In genomic region chr2:208384637-208385036, GRCh38 we compare ENCODE assay signal across 26 cellular contexts. TPM values are rescaled to one million over a fixed set of nuclear protein-coding genes. Genes with fewer than 3 reads are reported as not detected.
DNase-seq lines count a peak whose midpoint lies in the region; ATAC-seq, FAIRE-seq and TF ChIP-seq lines count a peak whose summit lies in the region.
"Had no signal": no experiment of that assay in that cellular context is flagged by ENCODE, and none has a peak within 500 bp of the region (broad histone marks: within the 10 kb centered on the region; RNA-seq: fewer than 3 reads in every experiment).

No MANE protein-coding gene starts in this region.

- POLR2A ChIA-PET in GM12878 (lab: Charles Lee), result no interaction called here

- RAD21 ChIA-PET in GM12878 (lab: Charles Lee; ENCODE audit: unreplicated experiment), result no interaction called here

- no TSS peak for BruUV-seq in GM12878 (replicated peaks; lab: Mats Ljungman, UMichigan)

- FAIRE-seq in GM12878 (lab: Jason Lieb, UNC) (no peak), pancreas (lab: Jason Lieb, UNC) (no peak)
- FAIRE-seq: A549, GM12891, GM19239 had no signal

- H4K20me1 ChIP-seq in MM.1S (ENCODE audit: insufficient read depth, low read length), result no peaks in the 10 kb centered on the region
- no peaks in the 10 kb centered on the region for H4K20me1 ChIP-seq in GM12878 (ENCODE audit: control insufficient read depth, insufficient read depth)
- H4K20me1 ChIP-seq: BLaER1 treated with 17β-estradiol and CSF1 and Interleukin-3, amounts not matched to agents 10 nM and 100 nM had no signal

- H3K9me3 ChIP-seq in MM.1S (replicated peaks; ENCODE audit: insufficient read depth, low read length) (no peaks in the 10 kb centered on the region), GM12878 (replicated peaks; ENCODE audit: control insufficient read depth, insufficient read depth, low read length) (no peaks in the 10 kb centered on the region), pancreas (no peaks in the 10 kb centered on the region)
- H3K9me3 ChIP-seq: A549; BLaER1 treated with 17β-estradiol and CSF1 and Interleukin-3, amounts not matched to agents 10 nM and 100 nM had no signal

- CTCF ChIA-PET in GM12878 (lab: Yijun Ruan, JAX), result no interaction called here

- intact Hi-C loops in GM12878 (cut with micrococcal nuclease; ENCODE audit: unreplicated experiment), result no loop called here
- intact Hi-C loops in pancreas (cut with DNase I), result no loop called here

- no peak for TF ChIP-seq POLR2A in GM12878 (IDR thresholded peaks at IDR 0.05; ENCODE audit: low read depth, low read length)

- H2AFZ ChIP-seq in MM.1S (ENCODE audit: low read length) (peak overlapping the region; percentile 10; the same call in 1 of the 2 replicates), GM12878 (ENCODE audit: control insufficient read depth, low read depth, low read length) (no peak overlapping the region)

- no peaks in the 10 kb centered on the region for H3K9me2 ChIP-seq in MM.1S (replicated peaks; ENCODE audit: insufficient read depth, low read length)

- H3K4me3 ChIP-seq in MM.1S (ENCODE audit: low read length) (no peak overlapping the region), GM12878 (no peak overlapping the region), pancreas (no peak overlapping the region)
- H3K4me3 ChIP-seq: A549; BLaER1 treated with 17β-estradiol and CSF1 and Interleukin-3, amounts not matched to agents 10 nM and 100 nM had no signal

- H3K27me3 ChIP-seq in MM.1S (replicated peaks; ENCODE audit: insufficient read depth, low read length) (no peaks in the 10 kb centered on the region), GM12878 (replicated peaks in 1 of 2; ENCODE audit: control insufficient read depth in 2 of 2, insufficient read depth in 2 of 2, low read length in 1 of 2) (peaks cover 0 to 4% of the 10 kb centered on the region in 2 experiments; a peak in 1 of 4 replicates), pancreas (no peaks in the 10 kb centered on the region)
- H3K27me3 ChIP-seq: BLaER1 treated with 17β-estradiol and CSF1 and Interleukin-3, amounts not matched to agents 10 nM and 100 nM had no signal

- no peaks in the 10 kb centered on the region for H3K36me3 ChIP-seq in MM.1S (replicated peaks; ENCODE audit: insufficient read depth, low read length)
- H3K36me3 ChIP-seq in GM12878 (ENCODE audit: control insufficient read depth in 2 of 2, insufficient read depth in 2 of 2, low read length in 1 of 2), result no peaks in the 10 kb centered on the region
- H3K36me3 ChIP-seq in pancreas, result no peaks in the 10 kb centered on the region
- H3K36me3 ChIP-seq: BLaER1 treated with 17β-estradiol and CSF1 and Interleukin-3, amounts not matched to agents 10 nM and 100 nM had no signal

- no peak for TF ChIP-seq RAD21 in GM12878 (IDR thresholded peaks at IDR 0.05; ENCODE audit: insufficient read depth, low read depth, low read length)

- peak overlapping the region; percentile 2; the same call in 1 of the 2 replicates for H3K4me2 ChIP-seq in MM.1S (ENCODE audit: low read depth, low read length)
- no peak overlapping the region for H3K4me2 ChIP-seq in GM12878 (ENCODE audit: control insufficient read depth, insufficient read depth)
- H3K4me2 ChIP-seq: A549; BLaER1 treated with 17β-estradiol and CSF1 and Interleukin-3, amounts not matched to agents 10 nM and 100 nM had no signal

- SMC1A ChIA-PET in GM12878 (lab: Charles Lee; ENCODE audit: uncharacterized antibody, unreplicated experiment), result no interaction called here

- H3K27ac ChIP-seq in MM.1S (ENCODE audit: low read length), result no peak overlapping the region
- H3K27ac ChIP-seq in GM12878 (ENCODE audit: control insufficient read depth, insufficient read depth), result no peak overlapping the region
- no peak overlapping the region for H3K27ac ChIP-seq in pancreas
- H3K27ac ChIP-seq: 22Rv1; A549; BLaER1 treated with 17β-estradiol and CSF1 and Interleukin-3, amounts not matched to agents 10 nM and 100 nM; C4-2B had no signal

- in situ Hi-C loops in GM12878 (cut with MboI), result loop anchor here (25.0 kb wide), 2 partner anchors 1178 to 1803 kb away; no protein-coding TSS in a partner anchor

- ATAC-seq in HG02885 (IDR thresholded peaks at IDR 0.05; ENCODE audit: poor library complexity, unreplicated experiment) (peak; percentile 50), GM12878 (peak; percentile 31; the same call in 1 of the 3 replicates), pancreas (no peak), HG02678 (IDR thresholded peaks at IDR 0.05; ENCODE audit: unreplicated experiment) (no peak)
- ATAC-seq: A549; CD8-positive, alpha-beta T cell had no signal

- TF ChIP-seq EP300 in GM12878 (IDR thresholded peaks at IDR 0.05; ENCODE audit: borderline replicate concordance in 1 of 2, control insufficient read depth in 1 of 2, low read depth in 2 of 2, low read length in 2 of 2), result no peak

- no peak overlapping the region for H3K9ac ChIP-seq in MM.1S (ENCODE audit: low read length)
- no peak overlapping the region for H3K9ac ChIP-seq in GM12878 (ENCODE audit: control insufficient read depth, insufficient read depth, low read length)
- H3K9ac ChIP-seq: BLaER1 treated with 17β-estradiol and CSF1 and Interleukin-3, amounts not matched to agents 10 nM and 100 nM had no signal

- peaks cover 18% of the 10 kb centered on the region for H3K4me1 ChIP-seq in MM.1S (ENCODE audit: low read length)
- no peaks in the 10 kb centered on the region for H3K4me1 ChIP-seq in GM12878 (ENCODE audit: control insufficient read depth, insufficient read depth, low read length)
- no peaks in the 10 kb centered on the region for H3K4me1 ChIP-seq in pancreas
- H3K4me1 ChIP-seq: A549 had no signal

- WGBS in GM12878 (ENCODE audit: insufficient coverage, insufficient replicate concordance, low lambda C conversion rate, missing lambda C conversion rate), result 0% methylated on average over 4 of the region's 4 CpGs
- WGBS in pancreas, 2 donors, result 83 to 92% methylated on average over 4 of the region's 4 CpGs

- TF ChIP-seq CTCF in MM.1S (IDR thresholded peaks at IDR 0.05; ENCODE audit: low read length), result no peak
- TF ChIP-seq CTCF in GM12878 (IDR thresholded peaks at IDR 0.05 in 2 of 3, conservative IDR thresholded peaks at IDR 0.05 in 1 of 3; ENCODE audit: control insufficient read depth in 2 of 3, extremely low read depth in 1 of 3, insufficient read depth in 1 of 3, low read depth in 3 of 3, low read length in 3 of 3), result no peak
- TF ChIP-seq CTCF in pancreas (IDR thresholded peaks at IDR 0.05), result no peak

- H3K79me2 ChIP-seq in MM.1S (ENCODE audit: low read length) (no peaks in the 10 kb centered on the region), GM12878 (ENCODE audit: control insufficient read depth, insufficient read depth, low read length) (no peaks in the 10 kb centered on the region)

- no peaks in the 10 kb centered on the region for H3F3A ChIP-seq in MM.1S (ENCODE audit: insufficient read depth, low read length)

- DNase-seq in MM.1S (peak; percentile 40), GM12878 (ENCODE audit: low read depth, low spot score) (no peak), pancreas (no peak), NCI-H510A treated with DMSO at 0.1 percent for 48 hours (lab: John Stamatoyannopoulos, UW) (no peak)
- DNase-seq: AML-193; CD4-positive, alpha-beta T cell; CD8-positive, alpha-beta T cell; COR-L47; DMS 273 treated with DMSO at 0.1 percent for 48 hours; DMS153; DMS53; DMS79; DND-41; EL; GDM1 had no signal

TF ChIP-seq in GM12878, 131 proteins besides CTCF, POLR2A, EP300 and RAD21 (continues in another document):
- TF ChIP-seq ZNF592 (IDR thresholded peaks at IDR 0.05) (no peak), NFXL1 (IDR thresholded peaks at IDR 0.05; ENCODE audit: borderline replicate concordance) (no peak)

RNA-seq across cellular contexts. Expression of gene PTH2R, which starts 22.0 kb away (rescaled TPM):
- 0.15 and 0.20 TPM in 2 replicates for total RNA-seq in GM12878 (2013; cell fraction: nucleolus; rRNA removed)
- 0.05 and 0.06 TPM in 2 replicates for total RNA-seq in GM12878 (2014; rRNA removed)
- not detected in 2 replicates for total RNA-seq in GM12878 (2014; rRNA removed; fragmentation: Illumina TruSeq; extraction: Trizol)
- total RNA-seq in GM12878 (2021), result not detected in 2 replicates
- polyA plus RNA-seq in GM12878 (2011; ENCODE audit: low read depth), result not detected
- polyA plus RNA-seq in GM12878 (2011; rRNA removed), result 0.03 TPM in 2 replicates
- not detected in 2 replicates for polyA plus RNA-seq in GM12878 (2011; cell fraction: cytosol; rRNA removed)
- polyA plus RNA-seq in GM12878 (2011; cell fraction: nucleus; rRNA removed), result 0.04 and 0.13 TPM in 2 replicates
- polyA plus RNA-seq in GM12878 (2012), result not detected in 2 replicates
- 0.01 TPM in 1 of 2 replicates, not detected in the other for polyA plus RNA-seq in GM12878 (2014; fragmentation: Illumina TruSeq; extraction: Trizol)
- polyA plus RNA-seq in GM12878 (2014; fragmentation: Nextera tagmentation; extraction: Ambion mirVana), result not detected
- polyA plus RNA-seq in GM12878 (2014; rRNA removed), result not detected in 2 replicates
- not detected for polyA plus RNA-seq in GM12878 (2016; fragmentation: Nextera tagmentation; extraction: Ambion mirVana)
- polyA minus RNA-seq in GM12878 (2011; rRNA and poly(A)+ RNA removed), result 0.31 TPM in 1 of 2 replicates, not detected in the other
- not detected in 2 replicates for polyA minus RNA-seq in GM12878 (2011; cell fraction: cytosol; rRNA and poly(A)+ RNA removed)
- 0.24 and 0.77 TPM in 2 replicates for polyA minus RNA-seq in GM12878 (2011; cell fraction: nucleus; rRNA and poly(A)+ RNA removed)
- total RNA-seq in pancreas, result under 1 TPM; 0.19 to 0.62 (median 0.46) TPM
- 1 to 10 TPM in 1 of 2 donors, under 1 TPM in 1; 0.49 to 1.5 TPM for polyA plus RNA-seq in pancreas
- total RNA-seq: A172; CD4-positive, alpha-beta T cell; CD8-positive, alpha-beta T cell; Daoy had no signal
- polyA plus RNA-seq: A549, BJ had no signal

Comparison
In these comparisons a context has a peak if more than half of its experiments do, and no peak if none do; other contexts are left out.
1. ATAC-seq: peak in HG02885 (single experiment) and GM12878 (single experiment); none in pancreas (0 of 4) and HG02678 (single experiment).